14 cellular contexts compared by ENCODE assay signal in the genomic region with DNA sequence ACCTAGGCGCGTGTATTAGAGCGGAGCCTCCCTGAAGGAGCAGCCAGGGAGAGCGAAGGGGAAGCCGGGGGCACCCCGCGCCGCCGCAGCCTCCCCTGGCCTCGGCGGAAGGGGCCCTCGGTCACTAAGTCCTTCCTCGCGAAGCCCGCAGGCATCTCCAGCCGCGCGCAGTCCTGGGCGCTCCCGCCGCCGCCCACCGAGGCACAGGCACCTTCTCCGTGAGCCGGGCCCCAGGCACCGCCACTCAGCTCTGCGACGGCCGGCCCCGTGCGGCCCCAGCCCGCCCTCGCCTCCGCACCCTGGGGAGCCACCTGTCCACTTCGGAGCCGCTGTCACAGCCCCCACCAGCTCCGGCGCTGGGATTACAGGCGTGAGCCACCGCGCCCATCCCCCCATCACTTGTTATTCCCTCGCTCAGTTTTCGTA.
DNase-seq lines count a peak whose midpoint lies in the region; ATAC-seq, FAIRE-seq and TF ChIP-seq lines count a peak whose summit lies in the region.
"Had no signal": no experiment of that assay in that cellular context is flagged by ENCODE, and none has a peak within 500 bp of the region (broad histone marks: within the 10 kb centered on the region; RNA-seq: fewer than 3 reads in every experiment).

No MANE protein-coding gene starts in this region.

- no peak for FAIRE-seq in bronchial epithelial cell (lab: Jason Lieb, UNC)
- FAIRE-seq in GM12891 (lab: Jason Lieb, UNC) = no peak

- H3K27me3 ChIP-seq in bronchial epithelial cell (ENCODE audit: control insufficient read depth, insufficient read depth, low read length) = no peaks in the 10 kb centered on the region
- H3K27me3 ChIP-seq in iPS-18a (ENCODE audit: control insufficient read depth, insufficient read depth, low read length) = peaks cover 9% of the 10 kb centered on the region
- H3K27me3 ChIP-seq in sigmoid colon = peaks cover 0 to 28% (median 7%) of the 10 kb centered on the region in 3 donors

- TF ChIP-seq CTCF in HFF-Myc (IDR thresholded peaks at IDR 0.05; ENCODE audit: low read depth, low read length, missing control alignments) (no peak), bronchial epithelial cell (IDR thresholded peaks at IDR 0.05; ENCODE audit: insufficient read depth, low read length, severe bottlenecking) (no peak), sigmoid colon (IDR thresholded peaks at IDR 0.05) (no peak)

- DNase-seq in HFF-Myc (ENCODE audit: extremely low read depth, low read depth) (no peak), bronchial epithelial cell (ENCODE audit: low read depth) (no peak), sigmoid colon (no peak), GM12891 (ENCODE audit: insufficient read length, low spot score) (no peak), SW480 (ENCODE audit: low spot score) (no peak)
- DNase-seq: activated CD4-positive, alpha-beta T cell treated with anti-CD3 and anti-CD28 coated beads, Interleukin-2, amount 50 U/mL, for 1 hour; activated naive CD4-positive, alpha-beta T cell treated with anti-CD3 and anti-CD28 coated beads for 36 hours; effector memory CD8-positive, alpha-beta T cell; NCI-H1105 treated with DMSO at 0.1 percent for 48 hours; occipital lobe; stimulated activated CD4-positive, alpha-beta T cell treated with anti-CD3 and anti-CD28 coated beads, Interleukin-4, amount 100 ng/mL, for 4 hours had no signal

- TF ChIP-seq POLR2A in sigmoid colon (IDR thresholded peaks at IDR 0.05) (no peak), GM12891 (IDR thresholded peaks at IDR 0.05; ENCODE audit: low read depth, low read length) (no peak)

- ATAC-seq in GM18858 (IDR thresholded peaks at IDR 0.05; ENCODE audit: unreplicated experiment) (no peak), HG02588 (IDR thresholded peaks at IDR 0.05; ENCODE audit: unreplicated experiment) (no peak)
- ATAC-seq: effector memory CD8-positive, alpha-beta T cell had no signal

- no peaks in the 10 kb centered on the region for H3K4me1 ChIP-seq in iPS-18a (ENCODE audit: control insufficient read depth, low read depth, low read length)
- H3K4me1 ChIP-seq in sigmoid colon = peaks cover 0 to 22% (median 12%) of the 10 kb centered on the region in 4 donors

- 13 to 36% methylated on average over 43 of the region's 43 CpGs for WGBS in sigmoid colon, 2 donors

- intact Hi-C loops in sigmoid colon (cut with DNase I) = no loop called here

- H3K4me3 ChIP-seq in HFF-Myc (replicated peaks; ENCODE audit: low read depth, low read length) (peak overlapping the region; percentile 9), bronchial epithelial cell (ENCODE audit: low read depth, low read length) (peak overlapping the region; percentile 21), iPS-18a (ENCODE audit: low read length) (peak overlapping the region; percentile 68), sigmoid colon (peak overlapping the region; percentile 12 to 51 (median 36))

- H3K27ac ChIP-seq in iPS-18a (ENCODE audit: low read length) (no peak overlapping the region), sigmoid colon (peak overlapping the region in 1 of 4 donors; percentile 26)

- H3K36me3 ChIP-seq in bronchial epithelial cell (ENCODE audit: control insufficient read depth, insufficient read depth, low read length) (no peaks in the 10 kb centered on the region), iPS-18a (ENCODE audit: control insufficient read depth, low read depth, low read length) (no peaks in the 10 kb centered on the region), sigmoid colon (no peaks in the 10 kb centered on the region)

- no peaks in the 10 kb centered on the region for H3K9me3 ChIP-seq in iPS-18a (ENCODE audit: control insufficient read depth, low read depth, low read length)
- H3K9me3 ChIP-seq in sigmoid colon = no peaks in the 10 kb centered on the region

- no peak overlapping the region for H3K9ac ChIP-seq in iPS-18a (ENCODE audit: low read length)

- no peak for TF ChIP-seq EP300 in sigmoid colon (IDR thresholded peaks at IDR 0.05)

TF ChIP-seq in GM12891, 5 proteins besides CTCF, POLR2A, EP300 and RAD21:
- TF ChIP-seq PAX5 (IDR thresholded peaks at IDR 0.05; ENCODE audit: insufficient read depth, low read length, severe bottlenecking) (no peak), SPI1 (IDR thresholded peaks at IDR 0.05; ENCODE audit: low read depth, low read length) (no peak), TAF1 (IDR thresholded peaks at IDR 0.05; ENCODE audit: low read depth, low read length) (no peak), POLR2AphosphoS5 (IDR thresholded peaks at IDR 0.05; ENCODE audit: low read depth, low read length) (no peak), POU2F2 (IDR thresholded peaks at IDR 0.05; ENCODE audit: low read depth, low read length) (no peak)

Comparison
In these comparisons a context has a peak if more than half of its experiments do, and no peak if none do; other contexts are left out.
1. H3K4me3 ChIP-seq: peak in every context shown above with its lines; median percentile 68 in iPS-18a; 36 in sigmoid colon; 21 in bronchial epithelial cell; 9 in HFF-Myc.